Comparison of ENCODE assay signal across 26 cellular contexts in the genomic region with DNA sequence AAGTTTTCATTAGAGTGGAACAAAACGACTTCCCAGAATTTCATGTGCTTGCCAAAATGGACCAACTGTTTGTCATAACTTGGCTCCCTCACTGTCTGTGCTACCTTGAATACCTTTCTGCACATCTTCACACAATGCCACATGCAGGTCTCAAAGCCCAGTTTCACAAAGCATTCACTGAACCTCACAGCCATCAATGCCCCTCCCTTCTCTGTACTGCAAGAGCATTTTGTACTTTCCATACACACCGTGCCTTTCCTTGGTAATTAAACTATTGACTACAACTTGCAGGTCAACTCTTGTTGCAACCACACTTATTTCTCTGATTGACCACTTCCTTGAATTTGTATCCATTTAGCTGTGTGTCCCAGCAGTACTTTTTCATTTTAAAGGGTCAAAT. TPM values are rescaled to one million over a fixed set of nuclear protein-coding genes. Genes with fewer than 3 reads are reported as not detected.
"Had no signal": no experiment of that assay in that cellular context is flagged by ENCODE, and none has a peak within 500 bp of the region (broad histone marks: within the 10 kb centered on the region; RNA-seq: fewer than 3 reads in every experiment).

No MANE protein-coding gene starts in this region.

- ATAC-seq: esophagus mucosa; gastrocnemius medialis; left ventricle myocardium superior; lower lobe of right lung; naive thymus-derived CD8-positive, alpha-beta T cell; sciatic nerve; stimulated activated effector memory CD8-positive, alpha-beta T cell treated with anti-CD3 and anti-CD28 coated beads, Interleukin-12 subunit alpha, Interleukin-12 subunit beta, amount 100 ng/mL, for 72 hours had no signal

- DNase-seq: dorsolateral prefrontal cortex; effector CD8-positive, alpha-beta T cell; endodermal cell; foreskin fibroblast; gastrocnemius medialis; head of caudate nucleus; left ventricle myocardium superior; lower lobe of right lung; naive thymus-derived CD8-positive, alpha-beta T cell; nephron progenitor cell; nucleus accumbens; stimulated activated CD4-positive, alpha-beta T cell treated with anti-CD3 and anti-CD28 coated beads, Interleukin-12 subunit alpha, Interleukin-12 subunit beta, amount 100 ng/mL, for 4 hours; stimulated activated CD4-positive, alpha-beta T cell treated with anti-CD3 and anti-CD28 coated beads, Interleukin-2, amount 100 ng/mL, for 24 hours; stimulated activated CD4-positive, alpha-beta T cell treated with anti-CD3 and anti-CD28 coated beads, Interleukin-4, amount 100 ng/mL, for 24 hours; stimulated activated naive CD4-positive, alpha-beta T cell treated with Interleukin-2 at 50 U/mL for 16 hours; stomach; thyroid gland had no signal

RNA-seq across cellular contexts. Expression of gene PAX3, which starts 50.5 kb away (rescaled TPM):
- total RNA-seq: endodermal cell; esophagus mucosa; glomerular endothelial cell; left ventricle myocardium superior; lower lobe of right lung; mesenteric fat pad; naive thymus-derived CD8-positive, alpha-beta T cell; prostate gland; sciatic nerve; stomach; thyroid gland had no signal
- polyA plus RNA-seq: keratinocyte; naive thymus-derived CD8-positive, alpha-beta T cell; smooth muscle cell; stomach; urinary bladder had no signal
